In the genomic region with DNA sequence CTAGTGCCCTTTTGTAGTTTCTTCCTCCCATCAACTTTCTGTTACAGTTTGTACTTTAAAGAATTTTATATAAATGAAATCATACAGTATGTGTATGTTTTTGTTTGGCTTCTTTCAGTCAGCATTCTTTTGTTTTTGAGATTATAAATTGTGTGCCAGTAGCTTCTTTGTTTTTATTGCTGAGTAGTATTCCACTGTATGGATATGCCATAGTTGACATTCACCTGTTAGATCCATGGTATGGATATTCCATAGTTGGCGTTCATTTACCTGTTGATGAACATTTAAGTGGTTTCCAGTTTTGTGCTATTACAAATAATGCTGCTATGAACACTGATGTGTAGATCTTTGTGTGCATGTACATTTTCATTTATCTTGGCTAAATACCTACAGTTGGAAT, we compare ENCODE assay signal across 3 cellular contexts.
"Had no signal": no experiment of that assay in that cellular context is flagged by ENCODE, and none has a peak within 500 bp of the region (broad histone marks: within the 10 kb centered on the region; RNA-seq: fewer than 3 reads in every experiment).

No MANE protein-coding gene starts in this region.

- H3K4me3 ChIP-seq: GM12878 had no signal

- ATAC-seq: GM12878 had no signal

- DNase-seq: GDM1, GF-D8 had no signal
